ENCODE assay signal across 8 cellular contexts in genomic region chr2:47724221-47724981, GRCh38.
DNase-seq lines count a peak whose midpoint lies in the region; ATAC-seq, FAIRE-seq and TF ChIP-seq lines count a peak whose summit lies in the region.

No MANE protein-coding gene starts in this region.

- H3K4me3 Mint-ChIP-seq in stimulated activated naive CD8-positive, alpha-beta T cell treated with anti-CD3 and anti-CD28 coated beads, Interleukin-15, amount 100 ng/mL, for 72 hours, result no peak overlapping the region

- peak; percentile 74 for ATAC-seq in stimulated activated naive CD8-positive, alpha-beta T cell treated with anti-CD3 and anti-CD28 coated beads, Interleukin-15, Interleukin-2, amounts not matched to agents 100 U/mL and 50 U/mL, for 24 hours
- no peak for ATAC-seq in stimulated activated naive CD8-positive, alpha-beta T cell treated with anti-CD3 and anti-CD28 coated beads, Interleukin-15, amount 100 ng/mL, for 72 hours
- ATAC-seq in HG03108 (IDR thresholded peaks at IDR 0.05; ENCODE audit: unreplicated experiment), result peak; percentile 91
- ATAC-seq in SK-N-SH treated with all-trans-retinoic acid at 6 μM for 48 hours, result no peak

- no peaks in the 10 kb centered on the region for H3K9me3 Mint-ChIP-seq in stimulated activated naive CD8-positive, alpha-beta T cell treated with anti-CD3 and anti-CD28 coated beads, Interleukin-15, amount 100 ng/mL, for 72 hours

- H3K4me1 Mint-ChIP-seq in stimulated activated naive CD8-positive, alpha-beta T cell treated with anti-CD3 and anti-CD28 coated beads, Interleukin-15, amount 100 ng/mL, for 72 hours, result no peaks in the 10 kb centered on the region

- no peak overlapping the region for H3K27ac Mint-ChIP-seq in stimulated activated naive CD8-positive, alpha-beta T cell treated with anti-CD3 and anti-CD28 coated beads, Interleukin-15, amount 100 ng/mL, for 72 hours

- TF ChIP-seq POLR2A in Raji (IDR thresholded peaks at IDR 0.05; ENCODE audit: insufficient read depth, low read depth, low read length), result peak; percentile 9; the same call in 1 of the 2 replicates

- H3K27me3 Mint-ChIP-seq in stimulated activated naive CD8-positive, alpha-beta T cell treated with anti-CD3 and anti-CD28 coated beads, Interleukin-15, amount 100 ng/mL, for 72 hours, result no peaks in the 10 kb centered on the region

- peak; percentile 76 for FAIRE-seq in urothelium cell line (lab: Jason Lieb, UNC)

- DNase-seq in stimulated activated naive CD8-positive, alpha-beta T cell treated with anti-CD3 and anti-CD28 coated beads, Interleukin-15, Interleukin-2, amounts not matched to agents 100 U/mL and 50 U/mL, for 24 hours, result peak; percentile 16
- no peak for DNase-seq in stimulated activated naive CD8-positive, alpha-beta T cell treated with anti-CD3 and anti-CD28 coated beads, Interleukin-15, amount 100 ng/mL, for 72 hours
- no peak for DNase-seq in urothelium cell line (ENCODE audit: low spot score)
- no peak for DNase-seq in stimulated activated CD4-positive, alpha-beta T cell treated with anti-CD3 and anti-CD28 coated beads, Interleukin-2, amount 100 ng/mL, for 24 hours
- DNase-seq in activated CD4-positive, alpha-beta T cell treated with anti-CD3 and anti-CD28 coated beads for 48 hours, result no peak

TF ChIP-seq in SK-N-SH treated with all-trans-retinoic acid at 6 μM for 48 hours, 23 proteins besides CTCF, POLR2A, EP300 and RAD21:
- TF ChIP-seq ZNF70 (CRISPR knock-in tag; IDR thresholded peaks at IDR 0.05) (no peak), ARNTL (CRISPR knock-in tag; IDR thresholded peaks at IDR 0.05; ENCODE audit: borderline replicate concordance, low read depth) (no peak), ZFP30 (CRISPR knock-in tag; IDR thresholded peaks at IDR 0.05) (no peak), TSHZ2 (CRISPR knock-in tag; IDR thresholded peaks at IDR 0.05) (no peak), CSRNP3 (CRISPR knock-in tag; IDR thresholded peaks at IDR 0.05) (no peak), ZNF565 (CRISPR knock-in tag; conservative IDR thresholded peaks at IDR 0.05; ENCODE audit: low read depth) (no peak), RARB (CRISPR knock-in tag; IDR thresholded peaks at IDR 0.05) (no peak), CREB5 (CRISPR knock-in tag; IDR thresholded peaks at IDR 0.05; ENCODE audit: low read depth) (no peak), BACH2 (CRISPR knock-in tag; IDR thresholded peaks at IDR 0.05; ENCODE audit: borderline replicate concordance) (no peak), PPARA (CRISPR knock-in tag; IDR thresholded peaks at IDR 0.05; ENCODE audit: borderline replicate concordance) (no peak), ISL1 (CRISPR knock-in tag; IDR thresholded peaks at IDR 0.05) (no peak), TCF4 (CRISPR knock-in tag; IDR thresholded peaks at IDR 0.05; ENCODE audit: borderline replicate concordance) (no peak), ZFP3 (CRISPR knock-in tag; IDR thresholded peaks at IDR 0.05) (no peak), TOX (CRISPR knock-in tag; IDR thresholded peaks at IDR 0.05; ENCODE audit: borderline replicate concordance) (no peak), ESRRG (CRISPR knock-in tag; IDR thresholded peaks at IDR 0.05) (no peak), OSR1 (CRISPR knock-in tag; IDR thresholded peaks at IDR 0.05) (no peak), GLIS3 (CRISPR knock-in tag; IDR thresholded peaks at IDR 0.05) (no peak), SNAI2 (CRISPR knock-in tag; IDR thresholded peaks at IDR 0.05) (no peak), POU6F1 (CRISPR knock-in tag; IDR thresholded peaks at IDR 0.05; ENCODE audit: borderline replicate concordance, low read depth) (no peak)
TF ChIP-seq in SK-N-SH treated with all-trans-retinoic acid at 6 μM for 48 hours: peak in this region for 0.

Comparison
In these comparisons a context has a peak if more than half of its experiments do, and no peak if none do; other contexts are left out.
1. ATAC-seq: peak in stimulated activated naive CD8-positive, alpha-beta T cell treated with anti-CD3 and anti-CD28 coated beads, Interleukin-15, Interleukin-2, amounts not matched to agents 100 U/mL and 50 U/mL, for 24 hours (single experiment) and HG03108 (single experiment); none in stimulated activated naive CD8-positive, alpha-beta T cell treated with anti-CD3 and anti-CD28 coated beads, Interleukin-15, amount 100 ng/mL, for 72 hours (single experiment) and SK-N-SH treated with all-trans-retinoic acid at 6 μM for 48 hours (single experiment).